Comparison of ENCODE assay signal across 7 cellular contexts in genomic region chr4:75081561-75081960, GRCh38.
"Had no signal": no experiment of that assay in that cellular context is flagged by ENCODE, and none has a peak within 500 bp of the region (broad histone marks: within the 10 kb centered on the region; RNA-seq: fewer than 3 reads in every experiment).

No MANE protein-coding gene starts in this region.

- H3K4me3 ChIP-seq: GM23248, HAP-1 had no signal

- ATAC-seq: HCT116, HepG2 had no signal

- DNase-seq: GM23248, GOT3, H7, HFFc6 had no signal

- H3K36me3 ChIP-seq: HAP-1 had no signal

- FAIRE-seq: HepG2 had no signal
